12 cellular contexts compared by ENCODE assay signal in genomic region chr22:24969588-24970301, GRCh38. TPM values are rescaled to one million over a fixed set of nuclear protein-coding genes. Genes with fewer than 3 reads are reported as not detected.
DNase-seq lines count a peak whose midpoint lies in the region; ATAC-seq, FAIRE-seq and TF ChIP-seq lines count a peak whose summit lies in the region.
"Had no signal": no experiment of that assay in that cellular context is flagged by ENCODE, and none has a peak within 500 bp of the region (broad histone marks: within the 10 kb centered on the region; RNA-seq: fewer than 3 reads in every experiment).

No MANE protein-coding gene starts in this region.

- H3K27me3 ChIP-seq in body of pancreas: no peaks in the 10 kb centered on the region
- no peaks in the 10 kb centered on the region for H3K27me3 ChIP-seq in smooth muscle cell (ENCODE audit: low read depth)

- no peaks in the 10 kb centered on the region for H4K20me1 ChIP-seq in smooth muscle cell (ENCODE audit: low read depth)

- peaks cover 0 to 3% of the 10 kb centered on the region in 2 experiments; a peak in 2 of 3 replicates for H3K36me3 ChIP-seq in HEK293 (ENCODE audit: control insufficient read depth in 2 of 2, insufficient read depth in 1 of 2, low read length in 2 of 2)
- no peaks in the 10 kb centered on the region for H3K36me3 ChIP-seq in body of pancreas (replicated peaks in 1 of 2; ENCODE audit: insufficient read depth in 1 of 2, low read depth in 2 of 2)
- no peaks in the 10 kb centered on the region for H3K36me3 ChIP-seq in smooth muscle cell (ENCODE audit: low read depth)

- H3K9me3 ChIP-seq in HEK293 (ENCODE audit: control insufficient read depth, insufficient read depth, low read depth, low read length) (no peaks in the 10 kb centered on the region), body of pancreas (no peaks in the 10 kb centered on the region), smooth muscle cell (replicated peaks; ENCODE audit: low read depth) (no peaks in the 10 kb centered on the region)

- CTCF ChIA-PET in HEK293 (lab: Yijun Ruan, JAX): interaction anchor here (1.1 to 1.4 kb wide), 3 partner anchors 31 to 78 kb away, joined by 3 to 8 read pairs (median 3); no protein-coding TSS in a partner anchor

- no peak overlapping the region for H2AFZ ChIP-seq in smooth muscle cell (ENCODE audit: low read depth)

- FAIRE-seq in D721Med (lab: Jason Lieb, UNC): no peak
- FAIRE-seq: G401.6 had no signal

- H3K27ac ChIP-seq in HEK293 (ENCODE audit: extremely low read depth, low read depth, low read length): no peak overlapping the region
- peak overlapping the region in 2 of 4 donors; percentile 44 to 50 for H3K27ac ChIP-seq in body of pancreas
- peak overlapping the region; percentile 14 for H3K27ac ChIP-seq in smooth muscle cell (ENCODE audit: low read depth)

- H3K4me2 ChIP-seq in smooth muscle cell: peak overlapping the region; percentile 40

- ATAC-seq in body of pancreas (peak; percentile 15), GM18861 (IDR thresholded peaks at IDR 0.05; ENCODE audit: unreplicated experiment) (no peak)
- ATAC-seq: esophagus mucosa; stimulated activated naive CD8-positive, alpha-beta T cell treated with anti-CD3 and anti-CD28 coated beads, Interleukin-15, amount 100 ng/mL, for 72 hours had no signal

- H3K4me1 ChIP-seq in HEK293 (ENCODE audit: control insufficient read depth, insufficient read depth, low read length) (no peaks in the 10 kb centered on the region), body of pancreas (peaks cover 38% of the 10 kb centered on the region), smooth muscle cell (ENCODE audit: low read depth) (peaks cover 13% of the 10 kb centered on the region)

- no peak overlapping the region for H3K4me3 ChIP-seq in HEK293 (ENCODE audit: low read depth, low read length)
- no peak overlapping the region for H3K4me3 ChIP-seq in body of pancreas
- H3K4me3 ChIP-seq in smooth muscle cell: no peak overlapping the region

- H3K9ac ChIP-seq in smooth muscle cell (ENCODE audit: low read depth): no peak overlapping the region

- peaks cover 3% of the 10 kb centered on the region for H3K79me2 ChIP-seq in smooth muscle cell (ENCODE audit: low read depth)

- POLR2A ChIA-PET in HEK293 (lab: Yijun Ruan, JAX): interaction anchor here (0.7 kb wide), 1 partner anchor 415 kb away, joined by 3 read pairs; the partner anchor contains the start of gene GUCD1

- peak in 2 of 4 donors; percentile 33 to 37 for DNase-seq in body of pancreas
- peak; percentile 27 for DNase-seq in iris pigment epithelial cell (ENCODE audit: low read depth)
- no peak for DNase-seq in smooth muscle cell (lab: John Stamatoyannopoulos, UW; ENCODE audit: unreplicated experiment)
- DNase-seq in activated effector memory CD4-positive, alpha-beta T cell treated with anti-CD3 and anti-CD28 coated beads, Interleukin-2, amount 50 U/mL, for 16 hours: no peak
- DNase-seq in NK-92 (lab: John Stamatoyannopoulos, UW; ENCODE audit: unreplicated experiment): no peak
- no peak for DNase-seq in D721Med (ENCODE audit: insufficient read length, low spot score)
- DNase-seq: KBM-7; stimulated activated naive CD8-positive, alpha-beta T cell treated with anti-CD3 and anti-CD28 coated beads, Interleukin-15, amount 100 ng/mL, for 72 hours had no signal

- 43 to 63% methylated on average over 7 to 12 of the region's 12 CpGs for WGBS in body of pancreas, 2 donors
- 18% methylated on average over 12 of the region's 12 CpGs for WGBS in smooth muscle cell (ENCODE audit: low lambda C conversion rate)

- intact Hi-C loops in body of pancreas (cut with DNase I): no loop called here

- no peak for TF ChIP-seq POLR2A in body of pancreas (IDR thresholded peaks at IDR 0.05)

- no peaks in the 10 kb centered on the region for H3F3A ChIP-seq in smooth muscle cell (ENCODE audit: low read depth)

- no peak for TF ChIP-seq CTCF in HEK293 (tag by site-specific recombination; IDR thresholded peaks at IDR 0.05)
- TF ChIP-seq CTCF in body of pancreas (IDR thresholded peaks at IDR 0.05): no peak
- no peak for TF ChIP-seq CTCF in smooth muscle cell (IDR thresholded peaks at IDR 0.05; ENCODE audit: borderline replicate concordance, insufficient read depth, poor library complexity, severe bottlenecking)
- TF ChIP-seq CTCF in D721Med (IDR thresholded peaks at IDR 0.05; ENCODE audit: insufficient read depth, missing control alignments): no peak

TF ChIP-seq in HEK293, 187 proteins besides CTCF, POLR2A, EP300 and RAD21 (continues in another document):
- TF ChIP-seq ATF2 (tag by site-specific recombination; IDR thresholded peaks at IDR 0.05; ENCODE audit: low read depth) (peak; percentile 52; the same call in 1 of the 2 replicates), GLI2 (tag by site-specific recombination; IDR thresholded peaks at IDR 0.05; ENCODE audit: borderline replicate concordance, low read depth) (no peak), ZNF488 (tag by site-specific recombination; IDR thresholded peaks at IDR 0.05) (no peak), ZIC2 (tag by site-specific recombination; IDR thresholded peaks at IDR 0.05) (peak; percentile 98), PRDM10 (tag by site-specific recombination; IDR thresholded peaks at IDR 0.05) (0 out of 2 replicates have a peak, but pooled peaks have one; percentile 13), GLIS2 (tag by site-specific recombination; IDR thresholded peaks at IDR 0.05) (peak; percentile 44; the same call in 1 of the 2 replicates), GLIS1 (tag by site-specific recombination; IDR thresholded peaks at IDR 0.05) (peak; percentile 87)
- TF ChIP-seq, protein P1, sequence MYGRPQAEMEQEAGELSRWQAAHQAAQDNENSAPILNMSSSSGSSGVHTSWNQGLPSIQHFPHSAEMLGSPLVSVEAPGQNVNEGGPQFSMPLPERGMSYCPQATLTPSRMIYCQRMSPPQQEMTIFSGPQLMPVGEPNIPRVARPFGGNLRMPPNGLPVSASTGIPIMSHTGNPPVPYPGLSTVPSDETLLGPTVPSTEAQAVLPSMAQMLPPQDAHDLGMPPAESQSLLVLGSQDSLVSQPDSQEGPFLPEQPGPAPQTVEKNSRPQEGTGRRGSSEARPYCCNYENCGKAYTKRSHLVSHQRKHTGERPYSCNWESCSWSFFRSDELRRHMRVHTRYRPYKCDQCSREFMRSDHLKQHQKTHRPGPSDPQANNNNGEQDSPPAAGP (tag by site-specific recombination; IDR thresholded peaks at IDR 0.05): no peak

RNA-seq across cellular contexts. Expression of gene KIAA1671, which starts 17.2 kb away (rescaled TPM):
- 10 to 100 TPM; 24.9 to 79.8 TPM for total RNA-seq in body of pancreas
- total RNA-seq in smooth muscle cell: 4.8 and 7.6 TPM in 2 replicates
- 1.7 and 3.4 TPM in 2 replicates for polyA plus RNA-seq in smooth muscle cell

RNA-seq across cellular contexts. Expression of gene LHFPL7, which starts 23.3 kb away (rescaled TPM):
- not detected for total RNA-seq in body of pancreas
- total RNA-seq in smooth muscle cell: not detected in 2 replicates
- not detected in 2 replicates for polyA plus RNA-seq in smooth muscle cell
- total RNA-seq: esophagus mucosa had no signal
